Comparison of ENCODE assay signal across 1 cellular context in the genomic region with DNA sequence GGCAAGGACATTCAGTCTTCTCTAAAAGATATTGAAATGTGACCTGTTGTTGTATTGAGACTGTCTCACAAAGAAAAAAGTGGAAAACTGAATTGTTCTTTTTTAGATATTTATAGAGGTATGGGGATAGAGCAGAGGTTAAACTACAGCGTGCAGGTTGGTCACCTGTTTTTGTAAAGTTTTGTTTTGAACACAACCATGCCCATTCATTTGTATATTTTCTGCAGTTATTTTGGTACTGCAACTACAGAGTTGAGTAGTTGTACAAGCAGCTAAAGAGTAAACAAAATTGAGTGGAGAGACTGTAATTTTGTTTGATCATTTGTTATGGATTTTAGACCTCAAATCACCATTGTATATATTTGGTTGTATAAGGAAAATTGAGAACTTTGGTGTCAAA.
TF ChIP-seq lines count a peak whose summit lies in the region.

No MANE protein-coding gene starts in this region.

TF ChIP-seq in GM12878, 131 proteins besides CTCF, POLR2A, EP300 and RAD21 (continued from another document):
- TF ChIP-seq ZNF274 (IDR thresholded peaks at IDR 0.05; ENCODE audit: insufficient read depth, insufficient read length), result no peak
- peak; percentile 40; the same call in 1 of the 2 replicates for TF ChIP-seq ZBED1 (IDR thresholded peaks at IDR 0.05; ENCODE audit: borderline replicate concordance)
- no peak for TF ChIP-seq IKZF1 (conservative IDR thresholded peaks at IDR 0.05)
- peak; percentile 89 for TF ChIP-seq ATF2 (IDR thresholded peaks at IDR 0.05; ENCODE audit: low read length)
- TF ChIP-seq JUNB (IDR thresholded peaks at IDR 0.05), result peak; percentile 96
- TF ChIP-seq SP1 (IDR thresholded peaks at IDR 0.05; ENCODE audit: low read depth, low read length), result peak; percentile 35
- peak; percentile 95 for TF ChIP-seq IRF4 (IDR thresholded peaks at IDR 0.05; ENCODE audit: low read depth, low read length)
